In genomic region chr15:42498212-42499038, GRCh38 we compare ENCODE assay signal across 8 cellular contexts. TPM values are rescaled to one million over a fixed set of nuclear protein-coding genes. Genes with fewer than 3 reads are reported as not detected.
DNase-seq lines count a peak whose midpoint lies in the region; TF ChIP-seq lines count a peak whose summit lies in the region.
"Had no signal": no experiment of that assay in that cellular context is flagged by ENCODE, and none has a peak within 500 bp of the region (broad histone marks: within the 10 kb centered on the region; RNA-seq: fewer than 3 reads in every experiment).

No MANE protein-coding gene starts in this region.

- peaks cover 21% of the 10 kb centered on the region; the same call in 1 of the 2 replicates for H4K20me1 ChIP-seq in BLaER1

- H3K36me3 ChIP-seq in BLaER1 = 0 out of 2 replicates have a peak, but pooled peaks cover 2% of the 10 kb centered on the region
- no peaks in the 10 kb centered on the region for H3K36me3 ChIP-seq in Peyer's patch
- H3K36me3 ChIP-seq in mesodermal cell (ENCODE audit: control insufficient read depth, insufficient read depth, low read length) = peaks cover 36% of the 10 kb centered on the region

- H3K27ac ChIP-seq in BLaER1 (no peak overlapping the region), Peyer's patch (peak overlapping the region; percentile 26 to 72 (median 50)), mesodermal cell (ENCODE audit: low read depth, low read length, severe bottlenecking) (peak overlapping the region; percentile 41)

- H3K9ac ChIP-seq in BLaER1 = no peak overlapping the region

- H3K4me3 ChIP-seq in BLaER1 (no peak overlapping the region), Peyer's patch (no peak overlapping the region), mesodermal cell (ENCODE audit: extremely low read depth, insufficient read depth, low read length, poor library complexity, severe bottlenecking) (no peak overlapping the region), lower leg skin (ENCODE audit: low read depth, poor library complexity, severe bottlenecking) (no peak overlapping the region)

- TF ChIP-seq CTCF in Peyer's patch (IDR thresholded peaks at IDR 0.05) (no peak), lower leg skin (IDR thresholded peaks at IDR 0.05) (no peak)

- peak overlapping the region; percentile 11; the same call in 1 of the 2 replicates for H3K4me2 ChIP-seq in BLaER1

- no peaks in the 10 kb centered on the region for H3K9me3 ChIP-seq in BLaER1
- H3K9me3 ChIP-seq in Peyer's patch = no peaks in the 10 kb centered on the region
- no peaks in the 10 kb centered on the region for H3K9me3 ChIP-seq in mesodermal cell (ENCODE audit: control insufficient read depth, low read length)

- no peaks in the 10 kb centered on the region for H3K27me3 ChIP-seq in BLaER1
- H3K27me3 ChIP-seq in Peyer's patch = no peaks in the 10 kb centered on the region

- TF ChIP-seq POLR2A in Peyer's patch (IDR thresholded peaks at IDR 0.05) (no peak), lower leg skin (IDR thresholded peaks at IDR 0.05) (no peak)

- H3K4me1 ChIP-seq in BLaER1 = peaks cover 63% of the 10 kb centered on the region
- H3K4me1 ChIP-seq in Peyer's patch = peaks cover 0 to 51% (median 5%) of the 10 kb centered on the region in 4 donors
- H3K4me1 ChIP-seq in mesodermal cell (ENCODE audit: control insufficient read depth, insufficient read depth, low read length, poor library complexity, severe bottlenecking) = peaks cover 18% of the 10 kb centered on the region

- 30 to 87% methylated on average over 1 to 5 of the region's 6 CpGs for WGBS in mesodermal cell (ENCODE audit: insufficient coverage in 2 of 2), 2 experiments
- WGBS in lower leg skin, 2 donors = 50 to 52% methylated on average over 6 of the region's 6 CpGs

- intact Hi-C loops in lower leg skin (cut with DNase I; ENCODE audit: low total_unique reads) = no loop called here

- DNase-seq in Peyer's patch (no peak), lower leg skin (ENCODE audit: low spot score in 2 of 2) (no peak), NOMO-1 treated with DMSO at 0.1 percent for 48 hours (lab: John Stamatoyannopoulos, UW; ENCODE audit: unreplicated experiment) (no peak), NCI-H526 treated with DMSO at 0.1 percent for 48 hours (lab: John Stamatoyannopoulos, UW) (no peak)
- DNase-seq: C1 segment of cervical spinal cord, MV-4-11 had no signal

RNA-seq across cellular contexts. Expression of gene SNAP23, which starts 3.0 kb away (rescaled TPM):
- total RNA-seq in Peyer's patch = 10 to 100 TPM; 64.4 to 80.9 (median 66.8) TPM
- polyA plus RNA-seq in mesodermal cell (2013, experiment 1 of 2) = 90.6 TPM
- 102 TPM for polyA plus RNA-seq in mesodermal cell (2013, experiment 2 of 2)
- total RNA-seq in lower leg skin = 10 to 100 TPM; 24.8 to 63.3 (median 42.4) TPM

RNA-seq across cellular contexts. Expression of gene ZNF106, which starts 7.5 kb away (rescaled TPM):
- total RNA-seq in Peyer's patch (10 to 100 TPM; 31.7 to 74.3 (median 42.1) TPM), lower leg skin (10 to 100 TPM; 23.1 to 40.0 (median 31.1) TPM)
- polyA plus RNA-seq in mesodermal cell (2013, experiment 1 of 2) = 31.0 TPM
- polyA plus RNA-seq in mesodermal cell (2013, experiment 2 of 2) = 25.8 TPM

RNA-seq across cellular contexts. Expression of gene LRRC57, which starts 50.2 kb away (rescaled TPM):
- total RNA-seq in Peyer's patch (10 to 100 TPM; 22.4 to 38.1 (median 33.1) TPM), lower leg skin (10 to 100 TPM; 13.0 to 29.6 (median 24.3) TPM)
- 17.2 TPM for polyA plus RNA-seq in mesodermal cell (2013, experiment 1 of 2)
- polyA plus RNA-seq in mesodermal cell (2013, experiment 2 of 2) = 14.2 TPM

RNA-seq across cellular contexts. Expression of gene HAUS2, which starts 50.2 kb away (rescaled TPM):
- total RNA-seq in Peyer's patch (10 to 100 TPM; 12.9 to 21.9 (median 15.1) TPM), lower leg skin (10 to 100 TPM in 3 of 4 donors, 1 to 10 TPM in 1; 10.0 to 24.2 (median 23.7) TPM)
- 26.3 TPM for polyA plus RNA-seq in mesodermal cell (2013, experiment 1 of 2)
- 29.2 TPM for polyA plus RNA-seq in mesodermal cell (2013, experiment 2 of 2)
